11 cellular contexts compared by ENCODE assay signal in genomic region chr6:111536888-111537287, GRCh38. TPM values are rescaled to one million over a fixed set of nuclear protein-coding genes. Genes with fewer than 3 reads are reported as not detected.
A peak's percentile ranks its signal among the peaks of the same experiment; 100 is the strongest.
DNase-seq lines count a peak whose midpoint lies in the region; ATAC-seq, FAIRE-seq and TF ChIP-seq lines count a peak whose summit lies in the region.
"Had no signal": no experiment of that assay in that cellular context is flagged by ENCODE, and none has a peak within 500 bp of the region (broad histone marks: within the 10 kb centered on the region; RNA-seq: fewer than 3 reads in every experiment).

No MANE protein-coding gene starts in this region.

- in situ Hi-C loops in K562 (cut with MboI), result no loop called here

- H3K9me3 ChIP-seq in K562 (replicated peaks; ENCODE audit: control insufficient read depth, insufficient read depth, low read depth, low read length) (no peaks in the 10 kb centered on the region), neural progenitor cell (ENCODE audit: low read depth) (no peaks in the 10 kb centered on the region), A673 (ENCODE audit: low read depth, low read length, poor library complexity, severe bottlenecking) (no peaks in the 10 kb centered on the region)

- H3K27ac Mint-ChIP-seq in neural progenitor cell (peak overlapping the region; percentile 13), glutamatergic neuron (ENCODE audit: unreplicated experiment) (no peak overlapping the region)
- H3K27ac Mint-ChIP-seq: activated naive CD4-positive, alpha-beta T cell treated with anti-CD3 and anti-CD28 coated beads, Interleukin-2, amount 50 U/mL, for 24 hours had no signal

- BruUV-seq in K562 (replicated peaks; lab: Mats Ljungman, UMichigan) (no TSS peak), A673 (replicated peaks; lab: Mats Ljungman, UMichigan) (no TSS peak)

- CTCF ChIA-PET in K562 (lab: Yijun Ruan, JAX; ENCODE audit: low intra/inter-chr PET ratio), result no interaction called here
- CTCF ChIA-PET in A673 (lab: Charles Lee), result no interaction called here

- H3K4me1 ChIP-seq in K562 (replicated peaks in 1 of 2; ENCODE audit: control insufficient read depth in 2 of 2, insufficient read depth in 2 of 2, low read length in 2 of 2), result peaks cover 0 to 6% of the 10 kb centered on the region in 2 experiments; a peak in 2 of 5 replicates
- H3K4me1 ChIP-seq in neural progenitor cell, result peaks cover 13% of the 10 kb centered on the region
- peaks cover 43% of the 10 kb centered on the region for H3K4me1 ChIP-seq in A673 (ENCODE audit: insufficient read depth, low read length, poor library complexity, severe bottlenecking)
- H3K4me1 ChIP-seq: foreskin keratinocyte had no signal

- TF ChIP-seq RAD21 in K562 (CRISPR knock-in tag; conservative IDR thresholded peaks at IDR 0.05 in 1 of 2, IDR thresholded peaks at IDR 0.05 in 1 of 2), result no peak

- H3K27me3 Mint-ChIP-seq in neural progenitor cell (ENCODE audit: insufficient read depth, low read depth) (no peaks in the 10 kb centered on the region), glutamatergic neuron (ENCODE audit: unreplicated experiment) (peaks cover 4% of the 10 kb centered on the region)
- H3K27me3 Mint-ChIP-seq: activated naive CD4-positive, alpha-beta T cell treated with anti-CD3 and anti-CD28 coated beads, Interleukin-2, amount 50 U/mL, for 24 hours had no signal

- no peak overlapping the region for H3K4me3 Mint-ChIP-seq in neural progenitor cell
- no peak overlapping the region for H3K4me3 Mint-ChIP-seq in glutamatergic neuron (ENCODE audit: unreplicated experiment)
- H3K4me3 Mint-ChIP-seq: activated naive CD4-positive, alpha-beta T cell treated with anti-CD3 and anti-CD28 coated beads, Interleukin-2, amount 50 U/mL, for 24 hours had no signal

- H3K36me3 Mint-ChIP-seq in neural progenitor cell (no peaks in the 10 kb centered on the region), glutamatergic neuron (ENCODE audit: unreplicated experiment) (no peaks in the 10 kb centered on the region)
- H3K36me3 Mint-ChIP-seq: activated naive CD4-positive, alpha-beta T cell treated with anti-CD3 and anti-CD28 coated beads, Interleukin-2, amount 50 U/mL, for 24 hours had no signal

- TF ChIP-seq CTCF in K562 (IDR thresholded peaks at IDR 0.05 in 2 of 3, conservative IDR thresholded peaks at IDR 0.05 in 1 of 3; ENCODE audit: insufficient read depth in 2 of 3, low read depth in 1 of 3, low read length in 3 of 3), result no peak
- TF ChIP-seq CTCF in neural progenitor cell (IDR thresholded peaks at IDR 0.05), result no peak
- no peak for TF ChIP-seq CTCF in glutamatergic neuron (IDR thresholded peaks at IDR 0.05; ENCODE audit: partially characterized antibody, unreplicated experiment)
- TF ChIP-seq CTCF in A673 (conservative IDR thresholded peaks at IDR 0.05; ENCODE audit: low read depth, low read length), result no peak

- H4K20me1 ChIP-seq in K562 (replicated peaks; ENCODE audit: control insufficient read depth, insufficient read depth, low read length) (no peaks in the 10 kb centered on the region), neural progenitor cell (ENCODE audit: low read depth) (peaks cover 10% of the 10 kb centered on the region)

- WGBS in K562 (ENCODE audit: insufficient coverage, low coverage, missing lambda C conversion rate), result 48% methylated on average over 3 of the region's 3 CpGs

- H3K4me1 Mint-ChIP-seq in neural progenitor cell (peaks cover 24% of the 10 kb centered on the region), glutamatergic neuron (ENCODE audit: low read depth, unreplicated experiment) (peaks cover 6% of the 10 kb centered on the region)

- H3K9ac ChIP-seq in K562 (ENCODE audit: insufficient read depth in 1 of 2, low read depth in 2 of 2, low read length in 2 of 2), result no peak overlapping the region
- H3K9ac ChIP-seq in neural progenitor cell, result no peak overlapping the region

- no peak overlapping the region for H3K4me3 ChIP-seq in K562
- H3K4me3 ChIP-seq in neural progenitor cell, result no peak overlapping the region
- no peak overlapping the region for H3K4me3 ChIP-seq in A673 (ENCODE audit: low read depth, low read length, poor library complexity, severe bottlenecking)
- H3K4me3 ChIP-seq: skin epidermis had no signal

- intact Hi-C loops in K562 (cut with micrococcal nuclease), result no loop called here
- intact Hi-C loops in A673 (cut with micrococcal nuclease; ENCODE audit: unreplicated experiment), result no loop called here

- H3K9me1 ChIP-seq in K562 (ENCODE audit: control insufficient read depth, insufficient read depth, low read length), result no peaks in the 10 kb centered on the region

- no peak overlapping the region for H3K4me2 ChIP-seq in K562 (ENCODE audit: insufficient read depth, low read length)
- H3K4me2 ChIP-seq in neural progenitor cell, result no peak overlapping the region

- H3K9me3 Mint-ChIP-seq in neural progenitor cell (no peaks in the 10 kb centered on the region), glutamatergic neuron (ENCODE audit: unreplicated experiment) (no peaks in the 10 kb centered on the region)
- H3K9me3 Mint-ChIP-seq: activated naive CD4-positive, alpha-beta T cell treated with anti-CD3 and anti-CD28 coated beads, Interleukin-2, amount 50 U/mL, for 24 hours had no signal

- DNase-seq in K562 (ENCODE audit: extremely low read depth in 1 of 4, low spot score in 3 of 4) (peak in 2 of 4 experiments; percentile 25 to 29), neural progenitor cell (ENCODE audit: low spot score) (no peak), glutamatergic neuron (no peak), NAMALWA (ENCODE audit: low spot score) (no peak), hepatic stellate cell (ENCODE audit: low spot score) (no peak), A673 (ENCODE audit: low spot score) (no peak)
- DNase-seq: foreskin keratinocyte had no signal

- H3F3A ChIP-seq in neural progenitor cell (ENCODE audit: low read depth), result no peaks in the 10 kb centered on the region

- H3K36me3 ChIP-seq in K562 (ENCODE audit: control insufficient read depth, insufficient read depth, low read length), result no peaks in the 10 kb centered on the region
- no peaks in the 10 kb centered on the region for H3K36me3 ChIP-seq in neural progenitor cell
- H3K36me3 ChIP-seq in A673 (ENCODE audit: insufficient read depth, low read length, poor library complexity, severe bottlenecking), result no peaks in the 10 kb centered on the region

- no peaks in the 10 kb centered on the region for H3K79me2 ChIP-seq in K562 (ENCODE audit: control insufficient read depth, insufficient read depth, low read length)
- H3K79me2 ChIP-seq in neural progenitor cell (ENCODE audit: low read depth), result no peaks in the 10 kb centered on the region

- no peak for TF ChIP-seq POLR2A in K562 (conservative IDR thresholded peaks at IDR 0.05)

- TF ChIP-seq EP300 in K562 (IDR thresholded peaks at IDR 0.05; ENCODE audit: low read length), result no peak

- no peaks in the 10 kb centered on the region for H3K27me3 ChIP-seq in K562 (ENCODE audit: control insufficient read depth in 2 of 2, insufficient read depth in 2 of 2, low read length in 2 of 2)
- H3K27me3 ChIP-seq in neural progenitor cell, result no peaks in the 10 kb centered on the region
- H3K27me3 ChIP-seq in A673 (replicated peaks; ENCODE audit: insufficient read depth, low read depth, low read length, poor library complexity), result no peaks in the 10 kb centered on the region
- H3K27me3 ChIP-seq: foreskin keratinocyte had no signal

- H2AFZ ChIP-seq in K562 (ENCODE audit: low read depth, low read length) (peak overlapping the region; percentile 25; the same call in 1 of the 2 replicates), neural progenitor cell (replicated peaks) (no peak overlapping the region)

- peak; percentile 23 for FAIRE-seq in K562 (lab: Jason Lieb, UNC)

- ATAC-seq in GM18907 (IDR thresholded peaks at IDR 0.05; ENCODE audit: unreplicated experiment) (peak; percentile 80), HG03460 (IDR thresholded peaks at IDR 0.05; ENCODE audit: unreplicated experiment) (peak; percentile 74), K562 (peak; percentile 84)
- ATAC-seq: foreskin keratinocyte had no signal

- no peak overlapping the region for H3K27ac ChIP-seq in K562 (ENCODE audit: extremely low read depth, low read depth, low read length)
- no peak overlapping the region for H3K27ac ChIP-seq in neural progenitor cell
- no peak overlapping the region for H3K27ac ChIP-seq in A673 (ENCODE audit: low read depth, low read length, poor library complexity, severe bottlenecking)
- H3K27ac ChIP-seq: foreskin keratinocyte had no signal

- POLR2A ChIA-PET in K562 (lab: Yijun Ruan, JAX), result interaction anchor here (0.6 to 1.1 kb wide), 2 partner anchors 18 to 28 kb away, joined by 3 read pairs; no protein-coding TSS in a partner anchor
- POLR2A ChIA-PET in A673 (lab: Charles Lee; ENCODE audit: low non-redundant PET), result no interaction called here

TF ChIP-seq in K562, 482 proteins besides CTCF, POLR2A, EP300 and RAD21 (continues in another document):
- no peak for TF ChIP-seq E2F5 (CRISPR knock-in tag; IDR thresholded peaks at IDR 0.05)

RNA-seq across cellular contexts. Expression of gene REV3L, which starts 53.9 kb away (rescaled TPM):
- total RNA-seq in K562 (2011; cell fraction: chromatin; rRNA removed; ENCODE audit: low replicate concordance), result 20.0 and 85.9 TPM in 2 replicates
- 9.3 and 16.7 TPM in 2 replicates for total RNA-seq in K562 (2011; cell fraction: nucleolus; rRNA removed)
- total RNA-seq in K562 (2011; cell fraction: nucleoplasm; rRNA removed), result 25.5 and 35.3 TPM in 2 replicates
- total RNA-seq in K562 (2014; rRNA removed) (13.0 and 14.4 TPM in 2 replicates), K562 (2014; rRNA removed; fragmentation: Illumina TruSeq; extraction: Trizol) (22.1 and 23.5 TPM in 2 replicates), K562 (2015; rRNA removed; fragmentation: Illumina TruSeq; extraction: Trizol) (22.5 and 24.4 TPM in 2 replicates), K562 (2021) (12.1 and 16.6 TPM in 2 replicates), neural progenitor cell (ENCODE audit: low replicate concordance) (14.0 and 23.5 TPM in 2 replicates), glutamatergic neuron (ENCODE audit: unreplicated experiment) (33.3 TPM), A673 (2021) (24.0 and 25.3 TPM in 2 replicates)
- polyA plus RNA-seq in K562 (2011; rRNA removed) (11.7 and 16.7 TPM in 2 replicates), K562 (2014; fragmentation: Illumina TruSeq; extraction: Trizol) (10.9 and 16.8 TPM in 2 replicates), K562 (2014; fragmentation: Nextera tagmentation; extraction: Ambion mirVana) (1 to 10 TPM; 5.5 to 6.2 TPM), K562 (2014; rRNA removed) (9.1 and 11.5 TPM in 2 replicates)
- polyA plus RNA-seq in K562 (2011; cell fraction: cytosol; rRNA removed), result 3.3 and 6.2 TPM in 2 replicates
- polyA plus RNA-seq in K562 (2011; cell fraction: nucleus; rRNA removed), result 9.2 and 12.9 TPM in 2 replicates
- 7.7 and 8.1 TPM in 2 replicates for polyA plus RNA-seq in K562 (2012)
- polyA minus RNA-seq in K562 (2011; rRNA and poly(A)+ RNA removed), result 40.9 and 47.2 TPM in 2 replicates
- polyA minus RNA-seq in K562 (2011; cell fraction: cytosol; rRNA and poly(A)+ RNA removed), result 11.5 and 13.4 TPM in 2 replicates
- polyA minus RNA-seq in K562 (2011; cell fraction: nucleus; rRNA and poly(A)+ RNA removed), result 28.9 and 41.9 TPM in 2 replicates
